8 cellular contexts compared by ENCODE assay signal in genomic region chr6:72522735-72523141, GRCh38.
DNase-seq lines count a peak whose midpoint lies in the region; ATAC-seq and TF ChIP-seq lines count a peak whose summit lies in the region.

No MANE protein-coding gene starts in this region.

- H3K9ac ChIP-seq in MM.1S (ENCODE audit: low read length): no peak overlapping the region

- no TSS peak for BruUV-seq in Panc1 (replicated peaks; lab: Mats Ljungman, UMichigan)

- H3K36me3 ChIP-seq in Panc1 (ENCODE audit: control insufficient read depth, insufficient read depth, low read length) (no peaks in the 10 kb centered on the region), MM.1S (replicated peaks; ENCODE audit: insufficient read depth, low read length) (no peaks in the 10 kb centered on the region), lower lobe of right lung (no peaks in the 10 kb centered on the region)

- H3K4me2 ChIP-seq in MM.1S (ENCODE audit: low read depth, low read length): no peak overlapping the region

- CTCF ChIA-PET in Panc1 (lab: Charles Lee): no interaction called here

- H3K4me3 ChIP-seq in Panc1 (ENCODE audit: low read depth in 2 of 2, low read length in 2 of 2) (no peak overlapping the region), MM.1S (ENCODE audit: low read length) (no peak overlapping the region), lower lobe of right lung (no peak overlapping the region)

- H3K9me2 ChIP-seq in MM.1S (replicated peaks; ENCODE audit: insufficient read depth, low read length): no peaks in the 10 kb centered on the region

- H3K4me1 ChIP-seq in Panc1 (ENCODE audit: control insufficient read depth, insufficient read depth, low read length) (no peaks in the 10 kb centered on the region), MM.1S (ENCODE audit: low read length) (no peaks in the 10 kb centered on the region), lower lobe of right lung (no peaks in the 10 kb centered on the region)

- TF ChIP-seq CTCF in Panc1 (IDR thresholded peaks at IDR 0.05): peak; percentile 32
- TF ChIP-seq CTCF in neural crest cell (conservative IDR thresholded peaks at IDR 0.05): peak; percentile 39
- TF ChIP-seq CTCF in MM.1S (IDR thresholded peaks at IDR 0.05; ENCODE audit: low read length): no peak
- TF ChIP-seq CTCF in lower lobe of right lung (IDR thresholded peaks at IDR 0.05): no peak

- H3K36me3 Mint-ChIP-seq in neural crest cell (ENCODE audit: low read depth): no peaks in the 10 kb centered on the region

- no peaks in the 10 kb centered on the region for H3K27me3 Mint-ChIP-seq in neural crest cell (ENCODE audit: low read depth)

- no peak overlapping the region for H3K27ac ChIP-seq in Panc1 (ENCODE audit: low read length)
- H3K27ac ChIP-seq in MM.1S (ENCODE audit: low read length): no peak overlapping the region
- H3K27ac ChIP-seq in lower lobe of right lung: no peak overlapping the region

- no peak overlapping the region for H3K27ac Mint-ChIP-seq in neural crest cell (ENCODE audit: unreplicated experiment)

- H3K4me3 Mint-ChIP-seq in neural crest cell: no peak overlapping the region

- no peaks in the 10 kb centered on the region for H3F3A ChIP-seq in MM.1S (ENCODE audit: insufficient read depth, low read length)

- peak; percentile 6 for DNase-seq in stimulated activated CD4-positive, alpha-beta T cell treated with anti-CD3 and anti-CD28 coated beads, Interleukin-12 subunit alpha, Interleukin-12 subunit beta, amount 100 ng/mL, for 4 hours
- no peak for DNase-seq in stimulated activated CD4-positive, alpha-beta T cell treated with anti-CD3 and anti-CD28 coated beads, Interleukin-1b, Interleukin-23, amount 100 ng/mL, for 48 hours
- no peak for DNase-seq in Panc1 (ENCODE audit: low read depth, low spot score)
- DNase-seq in neural crest cell (ENCODE audit: low read depth, low spot score): no peak
- no peak for DNase-seq in MM.1S
- DNase-seq in lower lobe of right lung: no peak
- DNase-seq in NCI-H526 treated with DMSO at 0.1 percent for 48 hours (lab: John Stamatoyannopoulos, UW): no peak

- POLR2A ChIA-PET in Panc1 (lab: Charles Lee): no interaction called here

- no peaks in the 10 kb centered on the region for H3K27me3 ChIP-seq in Panc1 (ENCODE audit: control insufficient read depth, insufficient read depth, low read length)
- H3K27me3 ChIP-seq in MM.1S (replicated peaks; ENCODE audit: insufficient read depth, low read length): no peaks in the 10 kb centered on the region
- H3K27me3 ChIP-seq in lower lobe of right lung (ENCODE audit: low read depth): no peaks in the 10 kb centered on the region

- in situ Hi-C loops in Panc1 (cut with HindIII; ENCODE audit: low pct_unique_long_range_greater_than_20kb, low sequenced_read_pairs): no loop called here

- H3K4me1 Mint-ChIP-seq in neural crest cell: no peaks in the 10 kb centered on the region

- no peak overlapping the region for H2AFZ ChIP-seq in MM.1S (ENCODE audit: low read length)

- H3K9me3 Mint-ChIP-seq in neural crest cell: no peaks in the 10 kb centered on the region

- intact Hi-C loops in Panc1 (cut with micrococcal nuclease; ENCODE audit: unreplicated experiment) (no loop called here), lower lobe of right lung (cut with DNase I) (no loop called here)

- H3K79me2 ChIP-seq in MM.1S (ENCODE audit: low read length): no peaks in the 10 kb centered on the region

- ATAC-seq in HG03095 (IDR thresholded peaks at IDR 0.05; ENCODE audit: unreplicated experiment) (peak; percentile 67), Panc1 (peak; percentile 45; the same call in 1 of the 2 replicates), lower lobe of right lung (no peak)

- H3K9me3 ChIP-seq in Panc1 (ENCODE audit: control insufficient read depth, insufficient read depth, low read depth, low read length): no peaks in the 10 kb centered on the region
- no peaks in the 10 kb centered on the region for H3K9me3 ChIP-seq in MM.1S (replicated peaks; ENCODE audit: insufficient read depth, low read length)
- no peaks in the 10 kb centered on the region for H3K9me3 ChIP-seq in lower lobe of right lung

- no peaks in the 10 kb centered on the region for H4K20me1 ChIP-seq in MM.1S (ENCODE audit: insufficient read depth, low read length)

Comparison
In these comparisons a context has a peak if more than half of its experiments do, and no peak if none do; other contexts are left out.
1. ATAC-seq: peak in HG03095 (single experiment) and Panc1 (single experiment); none in lower lobe of right lung (0 of 2).
2. CTCF ChIP-seq: peak in Panc1 (single experiment) and neural crest cell (single experiment); none in MM.1S (single experiment) and lower lobe of right lung (single experiment).